2 cellular contexts compared by ENCODE assay signal in the genomic region with DNA sequence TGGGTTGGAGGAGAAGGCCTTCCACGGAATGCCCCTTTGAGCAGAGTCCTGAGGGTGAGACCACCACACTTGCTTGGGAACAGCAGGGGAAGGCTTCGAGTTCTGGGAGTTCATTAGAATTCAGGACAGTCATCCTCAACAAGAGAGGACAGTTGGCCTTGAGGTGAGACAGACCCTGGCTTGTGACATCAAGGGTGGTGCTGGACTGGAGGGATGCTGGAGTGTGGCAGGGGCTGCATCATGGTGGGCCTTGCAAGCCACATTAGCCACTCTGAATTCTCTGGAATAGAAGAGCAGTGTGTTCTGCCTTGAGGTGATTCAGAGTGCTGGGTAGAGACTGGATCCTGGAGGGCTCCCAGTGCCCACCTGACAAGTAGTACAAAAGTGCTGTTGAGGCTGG.
TF ChIP-seq lines count a peak whose summit lies in the region.

No MANE protein-coding gene starts in this region.

TF ChIP-seq in IMR-90, 13 proteins besides CTCF, POLR2A, EP300 and RAD21:
- TF ChIP-seq SMC3 (IDR thresholded peaks at IDR 0.05; ENCODE audit: low read depth, low read length) (no peak), RFX5 (IDR thresholded peaks at IDR 0.05; ENCODE audit: low read depth, low read length) (no peak), BHLHE40 (IDR thresholded peaks at IDR 0.05; ENCODE audit: low read depth, low read length) (no peak), RCOR1 (IDR thresholded peaks at IDR 0.05; ENCODE audit: insufficient replicate concordance, low read length) (no peak), MAZ (IDR thresholded peaks at IDR 0.05; ENCODE audit: borderline replicate concordance, low read depth, low read length) (no peak), FOS (IDR thresholded peaks at IDR 0.05; ENCODE audit: low read depth, low read length) (no peak), CHD1 (IDR thresholded peaks at IDR 0.05; ENCODE audit: low read depth, low read length) (no peak), MAFK (IDR thresholded peaks at IDR 0.05; ENCODE audit: low read depth, low read length) (no peak)
- TF ChIP-seq, protein P1, sequence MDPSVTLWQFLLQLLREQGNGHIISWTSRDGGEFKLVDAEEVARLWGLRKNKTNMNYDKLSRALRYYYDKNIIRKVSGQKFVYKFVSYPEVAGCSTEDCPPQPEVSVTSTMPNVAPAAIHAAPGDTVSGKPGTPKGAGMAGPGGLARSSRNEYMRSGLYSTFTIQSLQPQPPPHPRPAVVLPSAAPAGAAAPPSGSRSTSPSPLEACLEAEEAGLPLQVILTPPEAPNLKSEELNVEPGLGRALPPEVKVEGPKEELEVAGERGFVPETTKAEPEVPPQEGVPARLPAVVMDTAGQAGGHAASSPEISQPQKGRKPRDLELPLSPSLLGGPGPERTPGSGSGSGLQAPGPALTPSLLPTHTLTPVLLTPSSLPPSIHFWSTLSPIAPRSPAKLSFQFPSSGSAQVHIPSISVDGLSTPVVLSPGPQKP (IDR thresholded peaks at IDR 0.05; ENCODE audit: borderline replicate concordance, low read depth, low read length): no peak
- TF ChIP-seq, protein P2, sequence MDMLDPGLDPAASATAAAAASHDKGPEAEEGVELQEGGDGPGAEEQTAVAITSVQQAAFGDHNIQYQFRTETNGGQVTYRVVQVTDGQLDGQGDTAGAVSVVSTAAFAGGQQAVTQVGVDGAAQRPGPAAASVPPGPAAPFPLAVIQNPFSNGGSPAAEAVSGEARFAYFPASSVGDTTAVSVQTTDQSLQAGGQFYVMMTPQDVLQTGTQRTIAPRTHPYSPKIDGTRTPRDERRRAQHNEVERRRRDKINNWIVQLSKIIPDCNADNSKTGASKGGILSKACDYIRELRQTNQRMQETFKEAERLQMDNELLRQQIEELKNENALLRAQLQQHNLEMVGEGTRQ (IDR thresholded peaks at IDR 0.05; ENCODE audit: low read depth, low read length): no peak

TF ChIP-seq in K562, 482 proteins besides CTCF, POLR2A, EP300 and RAD21:
- TF ChIP-seq ZNF717 (CRISPR knock-in tag; IDR thresholded peaks at IDR 0.05) (no peak), MAZ (CRISPR knock-in tag; conservative IDR thresholded peaks at IDR 0.05 in 1 of 2, IDR thresholded peaks at IDR 0.05 in 1 of 2) (no peak), FOXA1 (IDR thresholded peaks at IDR 0.05; ENCODE audit: borderline replicate concordance) (no peak), LARP7 (IDR thresholded peaks at IDR 0.05) (no peak), ZNF830 (CRISPR knock-in tag; IDR thresholded peaks at IDR 0.05) (no peak), HNRNPH1 (optimal IDR thresholded peaks at IDR 0.05; ENCODE audit: low read depth, low read length) (no peak), NR2F6 (CRISPR knock-in tag; IDR thresholded peaks at IDR 0.05) (no peak), POLR2H (tag; IDR thresholded peaks at IDR 0.05; ENCODE audit: low read depth) (no peak)
- TF ChIP-seq, protein P3, sequence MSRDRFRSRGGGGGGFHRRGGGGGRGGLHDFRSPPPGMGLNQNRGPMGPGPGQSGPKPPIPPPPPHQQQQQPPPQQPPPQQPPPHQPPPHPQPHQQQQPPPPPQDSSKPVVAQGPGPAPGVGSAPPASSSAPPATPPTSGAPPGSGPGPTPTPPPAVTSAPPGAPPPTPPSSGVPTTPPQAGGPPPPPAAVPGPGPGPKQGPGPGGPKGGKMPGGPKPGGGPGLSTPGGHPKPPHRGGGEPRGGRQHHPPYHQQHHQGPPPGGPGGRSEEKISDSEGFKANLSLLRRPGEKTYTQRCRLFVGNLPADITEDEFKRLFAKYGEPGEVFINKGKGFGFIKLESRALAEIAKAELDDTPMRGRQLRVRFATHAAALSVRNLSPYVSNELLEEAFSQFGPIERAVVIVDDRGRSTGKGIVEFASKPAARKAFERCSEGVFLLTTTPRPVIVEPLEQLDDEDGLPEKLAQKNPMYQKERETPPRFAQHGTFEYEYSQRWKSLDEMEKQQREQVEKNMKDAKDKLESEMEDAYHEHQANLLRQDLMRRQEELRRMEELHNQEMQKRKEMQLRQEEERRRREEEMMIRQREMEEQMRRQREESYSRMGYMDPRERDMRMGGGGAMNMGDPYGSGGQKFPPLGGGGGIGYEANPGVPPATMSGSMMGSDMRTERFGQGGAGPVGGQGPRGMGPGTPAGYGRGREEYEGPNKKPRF (IDR thresholded peaks at IDR 0.05; ENCODE audit: low read depth, low read length): no peak
TF ChIP-seq in K562: peak in this region for 0.
